In genomic region chr2:187504312-187504921, GRCh38 we compare ENCODE assay signal across 19 cellular contexts. TPM values are rescaled to one million over a fixed set of nuclear protein-coding genes. Genes with fewer than 3 reads are reported as not detected.
DNase-seq lines count a peak whose midpoint lies in the region; ATAC-seq and TF ChIP-seq lines count a peak whose summit lies in the region.
"Had no signal": no experiment of that assay in that cellular context is flagged by ENCODE, and none has a peak within 500 bp of the region (broad histone marks: within the 10 kb centered on the region; RNA-seq: fewer than 3 reads in every experiment).

No MANE protein-coding gene starts in this region.

- TF ChIP-seq CTCF in Calu3 (IDR thresholded peaks at IDR 0.05; ENCODE audit: unreplicated experiment) = no peak
- TF ChIP-seq CTCF in chondrocyte (IDR thresholded peaks at IDR 0.05) = no peak
- TF ChIP-seq CTCF in osteoblast (IDR thresholded peaks at IDR 0.05; ENCODE audit: extremely low read depth, low read depth, low read length) = no peak

- H3K4me1 Mint-ChIP-seq in Calu3 (ENCODE audit: low read depth, unreplicated experiment) (peaks cover 39% of the 10 kb centered on the region), chondrocyte (ENCODE audit: low read depth) (peaks cover 43% of the 10 kb centered on the region)
- peaks cover 6% of the 10 kb centered on the region for H3K4me1 Mint-ChIP-seq in stimulated activated naive CD8-positive, alpha-beta T cell treated with anti-CD3 and anti-CD28 coated beads, Interleukin-15, amount 100 ng/mL, for 72 hours
- peaks cover 3% of the 10 kb centered on the region for H3K4me1 Mint-ChIP-seq in activated CD4-positive, alpha-beta T cell treated with anti-CD3 and anti-CD28 coated beads, Interleukin-2, amount 10 ng/mL, durations not matched to agents 7 days and 5 days

- H3K4me1 ChIP-seq in HUES6 (ENCODE audit: control insufficient read depth, insufficient read depth, low read length) (peaks cover 47% of the 10 kb centered on the region), osteoblast (ENCODE audit: insufficient read depth, low read length) (peaks cover 28% of the 10 kb centered on the region)

- no peak overlapping the region for H3K4me3 Mint-ChIP-seq in Calu3 (ENCODE audit: low read depth, unreplicated experiment)
- no peak overlapping the region for H3K4me3 Mint-ChIP-seq in chondrocyte (ENCODE audit: unreplicated experiment)
- no peak overlapping the region for H3K4me3 Mint-ChIP-seq in stimulated activated naive CD8-positive, alpha-beta T cell treated with anti-CD3 and anti-CD28 coated beads, Interleukin-15, amount 100 ng/mL, for 72 hours
- no peak overlapping the region for H3K4me3 Mint-ChIP-seq in activated CD4-positive, alpha-beta T cell treated with anti-CD3 and anti-CD28 coated beads, Interleukin-2, amount 10 ng/mL, durations not matched to agents 7 days and 5 days
- H3K4me3 Mint-ChIP-seq: naive thymus-derived CD8-positive, alpha-beta T cell had no signal

- CTCF ChIA-PET in Calu3 (lab: Charles Lee) = no interaction called here
- CTCF ChIA-PET in activated CD4-positive, alpha-beta T cell treated with anti-CD3 and anti-CD28 coated beads, Interleukin-2, amount 10 ng/mL, durations not matched to agents 7 days and 5 days (lab: Charles Lee) = no interaction called here

- H3K4me2 ChIP-seq in osteoblast (ENCODE audit: insufficient read depth, low read length) = peak overlapping the region; percentile 21

- H3K27ac ChIP-seq in HUES6 (ENCODE audit: low read depth, low read length) (peak overlapping the region; percentile 44; the same call in 1 of the 2 replicates), osteoblast (ENCODE audit: low read depth, low read length) (peak overlapping the region; percentile 36)

- H3K9me3 ChIP-seq in HUES6 (ENCODE audit: control insufficient read depth, insufficient read depth, low read depth, low read length) (peaks cover 6% of the 10 kb centered on the region; the same call in 1 of the 2 replicates), osteoblast (ENCODE audit: low read depth, low read length) (no peaks in the 10 kb centered on the region)

- no peak for ATAC-seq in GM18498 (IDR thresholded peaks at IDR 0.05; ENCODE audit: unreplicated experiment)
- ATAC-seq in GM21528 (IDR thresholded peaks at IDR 0.05; ENCODE audit: low FRiP score, unreplicated experiment) = no peak
- no peak for ATAC-seq in stimulated activated naive CD8-positive, alpha-beta T cell treated with anti-CD3 and anti-CD28 coated beads, Interleukin-15, amount 100 ng/mL, for 72 hours
- ATAC-seq: activated CD4-positive, CD25-positive, alpha-beta regulatory T cell treated with anti-CD3 and anti-CD28 coated beads, Interleukin-2, amount 50 U/mL, for 24 hours; naive thymus-derived CD8-positive, alpha-beta T cell; Right ventricle myocardium inferior had no signal

- peak overlapping the region; percentile 73 for H3K27ac Mint-ChIP-seq in Calu3 (ENCODE audit: unreplicated experiment)
- H3K27ac Mint-ChIP-seq in chondrocyte (ENCODE audit: unreplicated experiment) = peak overlapping the region; percentile 83
- H3K27ac Mint-ChIP-seq in stimulated activated naive CD8-positive, alpha-beta T cell treated with anti-CD3 and anti-CD28 coated beads, Interleukin-15, amount 100 ng/mL, for 72 hours = no peak overlapping the region
- H3K27ac Mint-ChIP-seq in activated CD4-positive, alpha-beta T cell treated with anti-CD3 and anti-CD28 coated beads, Interleukin-2, amount 10 ng/mL, durations not matched to agents 7 days and 5 days = no peak overlapping the region
- H3K27ac Mint-ChIP-seq: naive thymus-derived CD8-positive, alpha-beta T cell had no signal

- no peak overlapping the region for H3K4me3 ChIP-seq in HUES6 (ENCODE audit: low read depth, low read length)
- H3K4me3 ChIP-seq in osteoblast (ENCODE audit: insufficient read depth, low read length) = no peak overlapping the region

- no peaks in the 10 kb centered on the region for H4K20me1 ChIP-seq in osteoblast (ENCODE audit: insufficient read depth, low read length)

- H3K36me3 Mint-ChIP-seq in Calu3 (ENCODE audit: insufficient read depth, unreplicated experiment) (peaks cover 17% of the 10 kb centered on the region), chondrocyte (ENCODE audit: low read depth) (peaks cover 7% of the 10 kb centered on the region)
- H3K36me3 Mint-ChIP-seq in activated CD4-positive, alpha-beta T cell treated with anti-CD3 and anti-CD28 coated beads, Interleukin-2, amount 10 ng/mL, durations not matched to agents 7 days and 5 days (ENCODE audit: low read depth) = no peaks in the 10 kb centered on the region
- H3K36me3 Mint-ChIP-seq: naive thymus-derived CD8-positive, alpha-beta T cell had no signal

- no peak overlapping the region for H3K9ac ChIP-seq in HUES6 (ENCODE audit: low read length)

- H3K27me3 Mint-ChIP-seq in Calu3 (ENCODE audit: unreplicated experiment) (no peaks in the 10 kb centered on the region), chondrocyte (ENCODE audit: low read depth) (no peaks in the 10 kb centered on the region)
- H3K27me3 Mint-ChIP-seq in stimulated activated naive CD8-positive, alpha-beta T cell treated with anti-CD3 and anti-CD28 coated beads, Interleukin-15, amount 100 ng/mL, for 72 hours = peaks cover 10% of the 10 kb centered on the region
- H3K27me3 Mint-ChIP-seq in activated CD4-positive, alpha-beta T cell treated with anti-CD3 and anti-CD28 coated beads, Interleukin-2, amount 10 ng/mL, durations not matched to agents 7 days and 5 days = peaks cover 6% of the 10 kb centered on the region

- no peaks in the 10 kb centered on the region for H3K27me3 ChIP-seq in HUES6 (ENCODE audit: control insufficient read depth, insufficient read depth, low read length)
- H3K27me3 ChIP-seq in osteoblast (ENCODE audit: insufficient read depth, low read length) = no peaks in the 10 kb centered on the region

- H3K36me3 ChIP-seq in HUES6 (ENCODE audit: control insufficient read depth, insufficient read depth, low read length) (no peaks in the 10 kb centered on the region), osteoblast (ENCODE audit: insufficient read depth, low read length) (no peaks in the 10 kb centered on the region)

- no peak overlapping the region for H2AFZ ChIP-seq in osteoblast (ENCODE audit: low read length)

- H3K9me3 Mint-ChIP-seq in Calu3 (ENCODE audit: low read depth, unreplicated experiment) (peaks cover 7% of the 10 kb centered on the region), chondrocyte (ENCODE audit: low read depth) (peaks cover 21% of the 10 kb centered on the region)
- no peaks in the 10 kb centered on the region for H3K9me3 Mint-ChIP-seq in stimulated activated naive CD8-positive, alpha-beta T cell treated with anti-CD3 and anti-CD28 coated beads, Interleukin-15, amount 100 ng/mL, for 72 hours
- no peaks in the 10 kb centered on the region for H3K9me3 Mint-ChIP-seq in activated CD4-positive, alpha-beta T cell treated with anti-CD3 and anti-CD28 coated beads, Interleukin-2, amount 10 ng/mL, durations not matched to agents 7 days and 5 days
- H3K9me3 Mint-ChIP-seq: naive thymus-derived CD8-positive, alpha-beta T cell had no signal

- intact Hi-C loops in Calu3 (cut with micrococcal nuclease; ENCODE audit: unreplicated experiment) = no loop called here

- no peak for DNase-seq in Calu3
- no peak for DNase-seq in chondrocyte (ENCODE audit: low spot score)
- no peak for DNase-seq in osteoblast (ENCODE audit: insufficient read length, low spot score, missing footprints)
- DNase-seq in stimulated activated naive CD8-positive, alpha-beta T cell treated with anti-CD3 and anti-CD28 coated beads, Interleukin-15, amount 100 ng/mL, for 72 hours = no peak
- DNase-seq in activated CD4-positive, alpha-beta T cell treated with anti-CD3 and anti-CD28 coated beads, Interleukin-2, amount 10 ng/mL, durations not matched to agents 7 days and 5 days = no peak
- DNase-seq: activated effector memory CD4-positive, alpha-beta T cell treated with anti-CD3 and anti-CD28 coated beads, Interleukin-2, amount 50 U/mL, for 16 hours; foreskin fibroblast; naive thymus-derived CD8-positive, alpha-beta T cell; NCI-H1105; NCI-H2227 treated with DMSO at 0.1 percent for 48 hours; NK-92 treated with Interleukin-12 subunit alpha and Interleukin-12 subunit beta, amount 100 ng/mL, for 24 hours; retina; substantia nigra; T-helper 2 cell had no signal

- H3K79me2 ChIP-seq in osteoblast (ENCODE audit: insufficient read depth, low read length) = peaks cover 6% of the 10 kb centered on the region

- POLR2A ChIA-PET in activated CD4-positive, alpha-beta T cell treated with anti-CD3 and anti-CD28 coated beads, Interleukin-2, amount 10 ng/mL, durations not matched to agents 7 days and 5 days (lab: Charles Lee) = no interaction called here

- no TSS peak for BruUV-seq in Calu3 (replicated peaks; lab: Mats Ljungman, UMichigan)

RNA-seq across cellular contexts. Expression of gene TFPI, which starts 49.8 kb away (rescaled TPM):
- total RNA-seq in Calu3 (2022) (125 and 135 TPM in 2 replicates), chondrocyte (116 to 173 TPM (median 161 TPM) in 3 replicates), osteoblast (123 and 154 TPM in 2 replicates)
- not detected for total RNA-seq in activated CD4-positive, alpha-beta T cell treated with anti-CD3 and anti-CD28 coated beads, Interleukin-2, amount 10 ng/mL, durations not matched to agents 7 days and 5 days
- total RNA-seq: naive thymus-derived CD8-positive, alpha-beta T cell had no signal

RNA-seq across cellular contexts. Expression of gene CALCRL, which starts 56.4 kb away (rescaled TPM):
- total RNA-seq in Calu3 (2022) (0.99 and 1.5 TPM in 2 replicates), chondrocyte (19.3 to 22.7 TPM (median 21.8 TPM) in 3 replicates), osteoblast (5.6 and 7.6 TPM in 2 replicates)
- 1 to 10 TPM in 1 of 2 experiments, under 1 TPM in 1; 0.67 to 1.3 TPM for total RNA-seq in activated CD4-positive, alpha-beta T cell treated with anti-CD3 and anti-CD28 coated beads, Interleukin-2, amount 10 ng/mL, durations not matched to agents 7 days and 5 days

Comparison
In these comparisons a context has a peak if more than half of its experiments do, and no peak if none do; other contexts are left out.
1. H3K27ac Mint-ChIP-seq: peak in Calu3 (single experiment) and chondrocyte (single experiment); none in stimulated activated naive CD8-positive, alpha-beta T cell treated with anti-CD3 and anti-CD28 coated beads, Interleukin-15, amount 100 ng/mL, for 72 hours (0 of 2) and activated CD4-positive, alpha-beta T cell treated with anti-CD3 and anti-CD28 coated beads, Interleukin-2, amount 10 ng/mL, durations not matched to agents 7 days and 5 days (single experiment).
2. RNA of gene TFPI, which starts 49.8 kb away (total RNA-seq): 116 to 173 TPM in chondrocyte, 125 to 135 TPM in Calu3 and 123 to 154 TPM in osteoblast; not detected in activated CD4-positive, alpha-beta T cell treated with anti-CD3 and anti-CD28 coated beads, Interleukin-2, amount 10 ng/mL, durations not matched to agents 7 days and 5 days; every median in the first group is over 100 times any median in the second.